Comparison of ENCODE assay signal across 1 cellular context in the genomic region with DNA sequence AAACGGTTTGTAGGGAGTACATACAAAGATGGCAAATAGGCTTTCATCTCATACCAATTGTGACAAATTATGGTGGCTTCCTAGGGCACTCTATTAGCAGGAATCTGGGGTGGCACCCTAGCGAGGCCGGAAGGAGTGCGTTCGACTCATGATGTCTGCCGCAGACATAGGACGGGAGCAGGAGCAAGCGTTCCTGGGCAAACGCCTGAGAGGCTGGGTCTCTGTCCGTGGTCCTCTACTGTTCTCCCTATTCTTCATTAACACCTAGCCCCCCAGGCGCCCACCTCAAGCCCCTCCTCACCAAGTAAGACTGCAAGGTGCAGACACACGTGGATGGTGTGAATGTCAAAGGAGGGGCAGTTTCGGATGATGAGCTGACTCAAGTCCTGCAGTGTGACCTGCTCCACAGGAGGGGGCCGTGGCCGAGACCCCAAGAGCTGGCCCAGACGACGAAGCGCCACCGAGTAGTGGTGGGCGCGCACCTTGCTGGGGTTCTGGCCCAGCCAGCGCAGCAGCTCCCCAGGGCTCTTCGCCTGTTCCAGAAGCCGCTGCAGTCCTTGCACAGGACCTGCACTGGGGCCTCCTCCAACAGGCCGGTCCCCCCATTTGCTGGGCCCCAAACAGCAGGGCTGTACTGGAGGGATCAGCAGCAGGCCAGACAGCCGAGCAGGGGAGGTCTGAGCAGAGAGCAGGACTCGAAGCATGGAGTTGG.
TF ChIP-seq lines count a peak whose summit lies in the region.

No MANE protein-coding gene starts in this region.

TF ChIP-seq in IMR-90, 13 proteins besides CTCF, POLR2A, EP300 and RAD21:
- TF ChIP-seq RFX5 (IDR thresholded peaks at IDR 0.05; ENCODE audit: low read depth, low read length) (no peak), RCOR1 (IDR thresholded peaks at IDR 0.05; ENCODE audit: insufficient replicate concordance, low read length) (no peak), NFE2L2 (IDR thresholded peaks at IDR 0.05; ENCODE audit: low read depth, low read length) (no peak), FOS (IDR thresholded peaks at IDR 0.05; ENCODE audit: low read depth, low read length) (no peak), CHD1 (IDR thresholded peaks at IDR 0.05; ENCODE audit: low read depth, low read length) (no peak), MXI1 (IDR thresholded peaks at IDR 0.05; ENCODE audit: borderline replicate concordance, low read depth, low read length) (no peak), SMC3 (IDR thresholded peaks at IDR 0.05; ENCODE audit: low read depth, low read length) (no peak), MAZ (IDR thresholded peaks at IDR 0.05; ENCODE audit: borderline replicate concordance, low read depth, low read length) (no peak), MAFK (IDR thresholded peaks at IDR 0.05; ENCODE audit: low read depth, low read length) (no peak), CEBPB (IDR thresholded peaks at IDR 0.05; ENCODE audit: low read depth, low read length) (no peak), BHLHE40 (IDR thresholded peaks at IDR 0.05; ENCODE audit: low read depth, low read length) (no peak)
- TF ChIP-seq, protein P1, sequence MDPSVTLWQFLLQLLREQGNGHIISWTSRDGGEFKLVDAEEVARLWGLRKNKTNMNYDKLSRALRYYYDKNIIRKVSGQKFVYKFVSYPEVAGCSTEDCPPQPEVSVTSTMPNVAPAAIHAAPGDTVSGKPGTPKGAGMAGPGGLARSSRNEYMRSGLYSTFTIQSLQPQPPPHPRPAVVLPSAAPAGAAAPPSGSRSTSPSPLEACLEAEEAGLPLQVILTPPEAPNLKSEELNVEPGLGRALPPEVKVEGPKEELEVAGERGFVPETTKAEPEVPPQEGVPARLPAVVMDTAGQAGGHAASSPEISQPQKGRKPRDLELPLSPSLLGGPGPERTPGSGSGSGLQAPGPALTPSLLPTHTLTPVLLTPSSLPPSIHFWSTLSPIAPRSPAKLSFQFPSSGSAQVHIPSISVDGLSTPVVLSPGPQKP (IDR thresholded peaks at IDR 0.05; ENCODE audit: borderline replicate concordance, low read depth, low read length), result no peak
- TF ChIP-seq, protein P2, sequence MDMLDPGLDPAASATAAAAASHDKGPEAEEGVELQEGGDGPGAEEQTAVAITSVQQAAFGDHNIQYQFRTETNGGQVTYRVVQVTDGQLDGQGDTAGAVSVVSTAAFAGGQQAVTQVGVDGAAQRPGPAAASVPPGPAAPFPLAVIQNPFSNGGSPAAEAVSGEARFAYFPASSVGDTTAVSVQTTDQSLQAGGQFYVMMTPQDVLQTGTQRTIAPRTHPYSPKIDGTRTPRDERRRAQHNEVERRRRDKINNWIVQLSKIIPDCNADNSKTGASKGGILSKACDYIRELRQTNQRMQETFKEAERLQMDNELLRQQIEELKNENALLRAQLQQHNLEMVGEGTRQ (IDR thresholded peaks at IDR 0.05; ENCODE audit: low read depth, low read length), result no peak
